Comparison of ENCODE assay signal across 1 cellular context in the genomic region with DNA sequence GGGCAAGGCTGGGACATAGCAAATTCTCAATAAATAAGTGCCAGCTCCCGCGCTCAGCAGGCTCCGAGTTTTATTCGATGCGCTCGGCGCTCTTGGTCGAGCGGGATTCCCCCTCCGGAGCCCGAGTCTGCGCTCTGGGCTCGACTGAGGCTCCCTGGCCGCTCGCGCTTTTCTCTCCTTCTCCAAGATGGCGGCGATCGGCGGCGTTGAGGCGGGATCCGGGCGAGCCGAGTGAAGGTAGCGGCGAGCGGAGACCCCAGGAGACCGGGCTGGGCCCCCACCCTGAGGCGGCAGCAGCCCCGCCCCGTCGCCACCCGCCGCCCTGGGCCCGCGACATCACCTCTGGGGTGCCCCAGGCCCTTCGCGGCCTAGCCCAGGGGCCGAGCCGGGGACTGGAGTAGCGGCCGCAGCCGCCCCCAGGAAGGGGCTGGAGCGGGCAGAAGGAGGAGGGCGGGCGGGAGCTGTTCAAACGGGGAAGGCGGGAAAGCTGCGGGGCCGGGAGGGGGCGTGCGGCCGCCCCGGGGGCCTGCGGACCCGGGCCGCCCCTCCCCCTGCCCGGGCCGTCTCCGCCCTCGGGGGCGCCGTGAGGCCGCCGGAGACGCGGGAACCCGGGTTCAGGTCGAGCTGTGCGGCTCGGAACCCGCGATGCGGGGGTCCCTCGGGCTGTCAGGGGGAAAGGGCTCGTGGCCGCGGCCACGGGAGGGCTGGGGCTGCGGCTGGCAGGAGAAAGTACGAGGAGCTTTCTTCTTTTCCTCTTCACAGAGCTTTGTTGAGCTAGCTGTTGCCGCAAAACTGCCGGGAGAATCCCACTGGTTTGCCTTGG.
TF ChIP-seq lines count a peak whose summit lies in the region.

A gene with protein sequence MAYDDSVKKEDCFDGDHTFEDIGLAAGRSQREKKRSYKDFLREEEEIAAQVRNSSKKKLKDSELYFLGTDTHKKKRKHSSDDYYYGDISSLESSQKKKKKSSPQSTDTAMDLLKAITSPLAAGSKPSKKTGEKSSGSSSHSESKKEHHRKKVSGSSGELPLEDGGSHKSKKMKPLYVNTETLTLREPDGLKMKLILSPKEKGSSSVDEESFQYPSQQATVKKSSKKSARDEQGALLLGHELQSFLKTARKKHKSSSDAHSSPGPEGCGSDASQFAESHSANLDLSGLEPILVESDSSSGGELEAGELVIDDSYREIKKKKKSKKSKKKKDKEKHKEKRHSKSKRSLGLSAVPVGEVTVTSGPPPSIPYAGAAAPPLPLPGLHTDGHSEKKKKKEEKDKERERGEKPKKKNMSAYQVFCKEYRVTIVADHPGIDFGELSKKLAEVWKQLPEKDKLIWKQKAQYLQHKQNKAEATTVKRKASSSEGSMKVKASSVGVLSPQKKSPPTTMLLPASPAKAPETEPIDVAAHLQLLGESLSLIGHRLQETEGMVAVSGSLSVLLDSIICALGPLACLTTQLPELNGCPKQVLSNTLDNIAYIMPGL (plus strand): TSS at position 173 of the 823 bp plus-strand sequence. CDS start 4,898 bp downstream, outside the sequence.

TF ChIP-seq in HepG2, 621 proteins besides CTCF, POLR2A, EP300 and RAD21 (continued from another document and continues in another):
- TF ChIP-seq, protein P1, sequence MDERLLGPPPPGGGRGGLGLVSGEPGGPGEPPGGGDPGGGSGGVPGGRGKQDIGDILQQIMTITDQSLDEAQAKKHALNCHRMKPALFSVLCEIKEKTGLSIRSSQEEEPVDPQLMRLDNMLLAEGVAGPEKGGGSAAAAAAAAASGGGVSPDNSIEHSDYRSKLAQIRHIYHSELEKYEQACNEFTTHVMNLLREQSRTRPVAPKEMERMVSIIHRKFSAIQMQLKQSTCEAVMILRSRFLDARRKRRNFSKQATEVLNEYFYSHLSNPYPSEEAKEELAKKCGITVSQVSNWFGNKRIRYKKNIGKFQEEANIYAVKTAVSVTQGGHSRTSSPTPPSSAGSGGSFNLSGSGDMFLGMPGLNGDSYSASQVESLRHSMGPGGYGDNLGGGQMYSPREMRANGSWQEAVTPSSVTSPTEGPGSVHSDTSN (CRISPR knock-in tag; IDR thresholded peaks at IDR 0.05) = no peak
- TF ChIP-seq SMAD9 (CRISPR knock-in tag; IDR thresholded peaks at IDR 0.05) (no peak), BORCS8-MEF2B (CRISPR knock-in tag; IDR thresholded peaks at IDR 0.05) (peak; percentile 93), BRCA1 (CRISPR knock-in tag; IDR thresholded peaks at IDR 0.05) (no peak), ZNF792 (CRISPR knock-in tag; IDR thresholded peaks at IDR 0.05) (peak; percentile 37; the same call in 1 of the 2 replicates), U2AF2 (IDR thresholded peaks at IDR 0.05; ENCODE audit: low read depth, low read length) (no peak), HMG20A (CRISPR knock-in tag; IDR thresholded peaks at IDR 0.05; ENCODE audit: borderline replicate concordance) (no peak), ZBTB21 (CRISPR knock-in tag; IDR thresholded peaks at IDR 0.05) (0 out of 2 replicates have a peak, but pooled peaks have one; percentile 18), KLF11 (CRISPR knock-in tag; IDR thresholded peaks at IDR 0.05) (no peak), PHF20 (CRISPR knock-in tag; IDR thresholded peaks at IDR 0.05) (peak; percentile 79), HOXA7 (CRISPR knock-in tag; IDR thresholded peaks at IDR 0.05) (no peak), SP5 (CRISPR knock-in tag; IDR thresholded peaks at IDR 0.05; ENCODE audit: borderline replicate concordance, low read depth) (no peak; the same call in 1 of the 2 replicates), ZNF670 (CRISPR knock-in tag; IDR thresholded peaks at IDR 0.05; ENCODE audit: borderline replicate concordance) (no peak), ZMAT3 (CRISPR knock-in tag; conservative IDR thresholded peaks at IDR 0.05) (peak; percentile 88), ZC3H4 (CRISPR knock-in tag; IDR thresholded peaks at IDR 0.05; ENCODE audit: borderline replicate concordance) (no peak), ZNF251 (CRISPR knock-in tag; IDR thresholded peaks at IDR 0.05) (no peak), ZNF563 (CRISPR knock-in tag; IDR thresholded peaks at IDR 0.05) (peak; percentile 97), ZNF30 (CRISPR knock-in tag; IDR thresholded peaks at IDR 0.05) (0 out of 2 replicates have a peak, but pooled peaks have one; percentile 27), ZNF570 (CRISPR knock-in tag; IDR thresholded peaks at IDR 0.05; ENCODE audit: borderline replicate concordance) (no peak), ZNF337 (CRISPR knock-in tag; IDR thresholded peaks at IDR 0.05; ENCODE audit: borderline replicate concordance, low read depth) (no peak; the same call in 1 of the 2 replicates), SNRNP70 (IDR thresholded peaks at IDR 0.05; ENCODE audit: low read depth, low read length) (no peak), ZNF124 (CRISPR knock-in tag; IDR thresholded peaks at IDR 0.05) (no peak; the same call in 1 of the 2 replicates), RARG (CRISPR knock-in tag; IDR thresholded peaks at IDR 0.05; ENCODE audit: low read depth) (0 out of 2 replicates have a peak, but pooled peaks have one; percentile 45), ASH2L (IDR thresholded peaks at IDR 0.05; ENCODE audit: insufficient read length, low read depth, low read length) (peak; percentile 97), RXRA (CRISPR knock-in tag; IDR thresholded peaks at IDR 0.05) (no peak; the same call in 1 of the 2 replicates), MIER3 (CRISPR knock-in tag; IDR thresholded peaks at IDR 0.05; ENCODE audit: borderline replicate concordance) (no peak), RBAK (CRISPR knock-in tag; IDR thresholded peaks at IDR 0.05) (no peak), ATRX (CRISPR knock-in tag; IDR thresholded peaks at IDR 0.05; ENCODE audit: borderline replicate concordance) (no peak), ETV6 (CRISPR knock-in tag; conservative IDR thresholded peaks at IDR 0.05) (peak; percentile 65; the same call in 1 of the 2 replicates), SMC3 (IDR thresholded peaks at IDR 0.05; ENCODE audit: low read length) (no peak), ZNF34 (CRISPR knock-in tag; IDR thresholded peaks at IDR 0.05; ENCODE audit: borderline replicate concordance) (no peak), ZNF343 (CRISPR knock-in tag; IDR thresholded peaks at IDR 0.05) (peak; percentile 94), ZNF317 (CRISPR knock-in tag; IDR thresholded peaks at IDR 0.05) (no peak), ZNF510 (CRISPR knock-in tag; IDR thresholded peaks at IDR 0.05; ENCODE audit: low read depth) (no peak), FOXK1 (CRISPR knock-in tag; IDR thresholded peaks at IDR 0.05; ENCODE audit: borderline replicate concordance, low read depth) (peak; percentile 66; the same call in 1 of the 2 replicates), ARHGAP35 (CRISPR knock-in tag; IDR thresholded peaks at IDR 0.05; ENCODE audit: borderline replicate concordance) (peak; percentile 86; the same call in 1 of the 2 replicates), SP1 (IDR thresholded peaks at IDR 0.05) (no peak), SP1 (CRISPR knock-in tag; IDR thresholded peaks at IDR 0.05) (no peak), ZNF761 (CRISPR knock-in tag; conservative IDR thresholded peaks at IDR 0.05) (no peak; the same call in 1 of the 2 replicates), ZNF790 (CRISPR knock-in tag; IDR thresholded peaks at IDR 0.05; ENCODE audit: borderline replicate concordance) (0 out of 2 replicates have a peak, but pooled peaks have one; percentile 75), ZNF720 (CRISPR knock-in tag; IDR thresholded peaks at IDR 0.05) (no peak)
- TF ChIP-seq, protein P2, sequence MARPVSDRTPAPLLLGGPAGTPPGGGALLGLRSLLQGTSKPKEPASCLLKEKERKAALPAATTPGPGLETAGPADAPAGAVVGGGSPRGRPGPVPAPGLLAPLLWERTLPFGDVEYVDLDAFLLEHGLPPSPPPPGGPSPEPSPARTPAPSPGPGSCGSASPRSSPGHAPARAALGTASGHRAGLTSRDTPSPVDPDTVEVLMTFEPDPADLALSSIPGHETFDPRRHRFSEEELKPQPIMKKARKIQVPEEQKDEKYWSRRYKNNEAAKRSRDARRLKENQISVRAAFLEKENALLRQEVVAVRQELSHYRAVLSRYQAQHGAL (CRISPR knock-in tag; IDR thresholded peaks at IDR 0.05; ENCODE audit: not compliant biosample characterization) = no peak
- TF ChIP-seq, protein P3, sequence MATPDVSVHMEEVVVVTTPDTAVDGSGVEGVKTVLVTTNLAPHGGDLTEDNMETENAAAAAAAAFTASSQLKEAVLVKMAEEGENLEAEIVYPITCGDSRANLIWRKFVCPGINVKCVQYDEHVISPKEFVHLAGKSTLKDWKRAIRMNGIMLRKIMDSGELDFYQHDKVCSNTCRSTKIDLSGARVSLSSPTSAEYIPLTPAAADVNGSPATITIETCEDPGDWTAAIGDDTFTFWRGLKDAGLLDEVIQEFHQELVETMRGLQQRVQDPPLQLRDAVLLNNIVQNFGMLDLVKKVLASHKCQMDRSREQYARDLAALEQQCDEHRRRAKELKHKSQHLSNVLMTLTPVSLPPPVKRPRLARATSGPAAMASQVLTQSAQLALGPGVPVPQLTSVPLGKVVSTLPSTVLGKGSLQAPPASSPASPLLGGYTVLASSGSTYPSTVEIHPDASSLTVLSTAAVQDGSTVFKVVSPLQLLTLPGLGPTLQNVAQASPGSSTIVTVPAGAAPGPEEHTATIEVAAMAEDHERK (CRISPR knock-in tag; IDR thresholded peaks at IDR 0.05; ENCODE audit: low read depth) = no peak
- TF ChIP-seq, protein P4, sequence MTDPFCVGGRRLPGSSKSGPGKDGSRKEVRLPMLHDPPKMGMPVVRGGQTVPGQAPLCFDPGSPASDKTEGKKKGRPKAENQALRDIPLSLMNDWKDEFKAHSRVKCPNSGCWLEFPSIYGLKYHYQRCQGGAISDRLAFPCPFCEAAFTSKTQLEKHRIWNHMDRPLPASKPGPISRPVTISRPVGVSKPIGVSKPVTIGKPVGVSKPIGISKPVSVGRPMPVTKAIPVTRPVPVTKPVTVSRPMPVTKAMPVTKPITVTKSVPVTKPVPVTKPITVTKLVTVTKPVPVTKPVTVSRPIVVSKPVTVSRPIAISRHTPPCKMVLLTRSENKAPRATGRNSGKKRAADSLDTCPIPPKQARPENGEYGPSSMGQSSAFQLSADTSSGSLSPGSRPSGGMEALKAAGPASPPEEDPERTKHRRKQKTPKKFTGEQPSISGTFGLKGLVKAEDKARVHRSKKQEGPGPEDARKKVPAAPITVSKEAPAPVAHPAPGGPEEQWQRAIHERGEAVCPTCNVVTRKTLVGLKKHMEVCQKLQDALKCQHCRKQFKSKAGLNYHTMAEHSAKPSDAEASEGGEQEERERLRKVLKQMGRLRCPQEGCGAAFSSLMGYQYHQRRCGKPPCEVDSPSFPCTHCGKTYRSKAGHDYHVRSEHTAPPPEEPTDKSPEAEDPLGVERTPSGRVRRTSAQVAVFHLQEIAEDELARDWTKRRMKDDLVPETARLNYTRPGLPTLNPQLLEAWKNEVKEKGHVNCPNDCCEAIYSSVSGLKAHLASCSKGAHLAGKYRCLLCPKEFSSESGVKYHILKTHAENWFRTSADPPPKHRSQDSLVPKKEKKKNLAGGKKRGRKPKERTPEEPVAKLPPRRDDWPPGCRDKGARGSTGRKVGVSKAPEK (CRISPR knock-in tag; IDR thresholded peaks at IDR 0.05; ENCODE audit: borderline replicate concordance) = no peak
- TF ChIP-seq, protein P5, sequence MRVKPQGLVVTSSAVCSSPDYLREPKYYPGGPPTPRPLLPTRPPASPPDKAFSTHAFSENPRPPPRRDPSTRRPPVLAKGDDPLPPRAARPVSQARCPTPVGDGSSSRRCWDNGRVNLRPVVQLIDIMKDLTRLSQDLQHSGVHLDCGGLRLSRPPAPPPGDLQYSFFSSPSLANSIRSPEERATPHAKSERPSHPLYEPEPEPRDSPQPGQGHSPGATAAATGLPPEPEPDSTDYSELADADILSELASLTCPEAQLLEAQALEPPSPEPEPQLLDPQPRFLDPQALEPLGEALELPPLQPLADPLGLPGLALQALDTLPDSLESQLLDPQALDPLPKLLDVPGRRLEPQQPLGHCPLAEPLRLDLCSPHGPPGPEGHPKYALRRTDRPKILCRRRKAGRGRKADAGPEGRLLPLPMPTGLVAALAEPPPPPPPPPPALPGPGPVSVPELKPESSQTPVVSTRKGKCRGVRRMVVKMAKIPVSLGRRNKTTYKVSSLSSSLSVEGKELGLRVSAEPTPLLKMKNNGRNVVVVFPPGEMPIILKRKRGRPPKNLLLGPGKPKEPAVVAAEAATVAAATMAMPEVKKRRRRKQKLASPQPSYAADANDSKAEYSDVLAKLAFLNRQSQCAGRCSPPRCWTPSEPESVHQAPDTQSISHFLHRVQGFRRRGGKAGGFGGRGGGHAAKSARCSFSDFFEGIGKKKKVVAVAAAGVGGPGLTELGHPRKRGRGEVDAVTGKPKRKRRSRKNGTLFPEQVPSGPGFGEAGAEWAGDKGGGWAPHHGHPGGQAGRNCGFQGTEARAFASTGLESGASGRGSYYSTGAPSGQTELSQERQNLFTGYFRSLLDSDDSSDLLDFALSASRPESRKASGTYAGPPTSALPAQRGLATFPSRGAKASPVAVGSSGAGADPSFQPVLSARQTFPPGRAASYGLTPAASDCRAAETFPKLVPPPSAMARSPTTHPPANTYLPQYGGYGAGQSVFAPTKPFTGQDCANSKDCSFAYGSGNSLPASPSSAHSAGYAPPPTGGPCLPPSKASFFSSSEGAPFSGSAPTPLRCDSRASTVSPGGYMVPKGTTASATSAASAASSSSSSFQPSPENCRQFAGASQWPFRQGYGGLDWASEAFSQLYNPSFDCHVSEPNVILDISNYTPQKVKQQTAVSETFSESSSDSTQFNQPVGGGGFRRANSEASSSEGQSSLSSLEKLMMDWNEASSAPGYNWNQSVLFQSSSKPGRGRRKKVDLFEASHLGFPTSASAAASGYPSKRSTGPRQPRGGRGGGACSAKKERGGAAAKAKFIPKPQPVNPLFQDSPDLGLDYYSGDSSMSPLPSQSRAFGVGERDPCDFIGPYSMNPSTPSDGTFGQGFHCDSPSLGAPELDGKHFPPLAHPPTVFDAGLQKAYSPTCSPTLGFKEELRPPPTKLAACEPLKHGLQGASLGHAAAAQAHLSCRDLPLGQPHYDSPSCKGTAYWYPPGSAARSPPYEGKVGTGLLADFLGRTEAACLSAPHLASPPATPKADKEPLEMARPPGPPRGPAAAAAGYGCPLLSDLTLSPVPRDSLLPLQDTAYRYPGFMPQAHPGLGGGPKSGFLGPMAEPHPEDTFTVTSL (CRISPR knock-in tag; IDR thresholded peaks at IDR 0.05; ENCODE audit: borderline replicate concordance) = no peak
- TF ChIP-seq, protein P6, sequence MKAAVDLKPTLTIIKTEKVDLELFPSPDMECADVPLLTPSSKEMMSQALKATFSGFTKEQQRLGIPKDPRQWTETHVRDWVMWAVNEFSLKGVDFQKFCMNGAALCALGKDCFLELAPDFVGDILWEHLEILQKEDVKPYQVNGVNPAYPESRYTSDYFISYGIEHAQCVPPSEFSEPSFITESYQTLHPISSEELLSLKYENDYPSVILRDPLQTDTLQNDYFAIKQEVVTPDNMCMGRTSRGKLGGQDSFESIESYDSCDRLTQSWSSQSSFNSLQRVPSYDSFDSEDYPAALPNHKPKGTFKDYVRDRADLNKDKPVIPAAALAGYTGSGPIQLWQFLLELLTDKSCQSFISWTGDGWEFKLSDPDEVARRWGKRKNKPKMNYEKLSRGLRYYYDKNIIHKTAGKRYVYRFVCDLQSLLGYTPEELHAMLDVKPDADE (CRISPR knock-in tag; IDR thresholded peaks at IDR 0.05) = no peak
- TF ChIP-seq, protein P7, sequence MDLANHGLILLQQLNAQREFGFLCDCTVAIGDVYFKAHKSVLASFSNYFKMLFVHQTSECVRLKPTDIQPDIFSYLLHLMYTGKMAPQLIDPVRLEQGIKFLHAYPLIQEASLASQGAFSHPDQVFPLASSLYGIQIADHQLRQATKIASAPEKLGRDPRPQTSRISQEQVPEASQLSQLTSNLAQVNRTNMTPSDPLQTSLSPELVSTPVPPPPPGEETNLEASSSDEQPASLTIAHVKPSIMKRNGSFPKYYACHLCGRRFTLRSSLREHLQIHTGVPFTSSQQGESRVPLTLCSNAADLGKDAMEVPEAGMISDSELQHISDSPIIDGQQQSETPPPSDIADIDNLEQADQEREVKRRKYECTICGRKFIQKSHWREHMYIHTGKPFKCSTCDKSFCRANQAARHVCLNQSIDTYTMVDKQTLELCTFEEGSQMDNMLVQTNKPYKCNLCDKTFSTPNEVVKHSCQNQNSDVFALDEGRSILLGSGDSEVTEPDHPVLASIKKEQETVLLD (CRISPR knock-in tag; IDR thresholded peaks at IDR 0.05; ENCODE audit: low read depth) = peak; percentile 73; the same call in 1 of the 2 replicates
